11 cellular contexts compared by ENCODE assay signal in the genomic region with DNA sequence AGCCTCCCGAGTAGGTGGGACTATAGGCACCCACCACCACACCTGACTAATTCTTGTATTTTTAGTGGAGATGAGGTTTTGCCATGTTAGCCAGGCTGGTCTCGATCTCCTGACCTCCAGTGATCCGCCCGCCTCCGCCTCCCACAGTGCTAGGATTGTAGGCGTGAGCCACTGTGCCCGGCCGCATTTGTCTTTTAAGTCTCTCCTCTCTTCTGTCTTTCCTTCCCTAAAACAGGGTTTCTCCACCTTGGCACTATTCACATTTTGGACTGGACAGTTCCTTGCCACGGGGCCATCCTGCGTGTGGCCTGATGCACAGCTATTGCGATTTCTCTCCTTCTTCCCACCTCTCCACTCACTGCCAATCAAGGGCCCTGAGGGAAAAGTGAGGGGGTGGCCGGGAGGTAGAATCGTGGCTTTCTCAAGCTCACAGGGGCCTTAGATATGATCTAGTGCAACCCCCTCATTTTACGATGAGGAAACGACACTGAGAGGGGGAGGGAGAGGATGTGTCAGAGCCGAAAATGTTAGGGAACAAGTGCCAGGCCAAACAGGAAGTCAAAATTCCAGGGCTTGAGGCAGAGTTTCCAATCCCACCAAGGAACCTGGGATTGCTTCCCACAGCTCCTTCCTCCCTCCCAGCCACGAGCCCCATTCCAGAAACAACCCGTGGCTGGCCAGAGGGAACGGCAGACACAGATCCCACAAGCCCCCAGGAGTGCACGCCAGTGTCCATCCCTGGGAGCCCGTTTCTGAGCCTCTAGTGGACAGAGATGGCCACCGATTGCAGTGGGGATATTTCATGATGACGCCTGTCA. TPM values are rescaled to one million over a fixed set of nuclear protein-coding genes. Genes with fewer than 3 reads are reported as not detected.
DNase-seq lines count a peak whose midpoint lies in the region; ATAC-seq, FAIRE-seq and TF ChIP-seq lines count a peak whose summit lies in the region.
"Had no signal": no experiment of that assay in that cellular context is flagged by ENCODE, and none has a peak within 500 bp of the region (broad histone marks: within the 10 kb centered on the region; RNA-seq: fewer than 3 reads in every experiment).

No MANE protein-coding gene starts in this region.

- no peaks in the 10 kb centered on the region for H3K9me3 ChIP-seq in GM23248 (ENCODE audit: low read depth)
- H3K9me3 ChIP-seq in HepG2 (ENCODE audit: low read length), result no peaks in the 10 kb centered on the region
- H3K9me3 ChIP-seq in stomach, result no peaks in the 10 kb centered on the region

- no peak for FAIRE-seq in HepG2 (lab: Jason Lieb, UNC)

- peak overlapping the region; percentile 83 for H2AFZ ChIP-seq in GM23248
- H2AFZ ChIP-seq in HepG2 (ENCODE audit: low read length), result peak overlapping the region; percentile 56

- DNase-seq in GM23248 (peak; percentile 83), brain microvascular endothelial cell (no peak), HepG2 (ENCODE audit: low spot score) (no peak), stomach (no peak), NCI-H774 (lab: John Stamatoyannopoulos, UW) (no peak), NCI-H1048 (lab: John Stamatoyannopoulos, UW) (no peak)
- DNase-seq: DND-41 had no signal

- H3K79me2 ChIP-seq in GM23248 (ENCODE audit: insufficient read depth), result no peaks in the 10 kb centered on the region
- H3K79me2 ChIP-seq in HepG2 (ENCODE audit: insufficient read depth, low read length), result no peaks in the 10 kb centered on the region

- ATAC-seq in HepG2 (no peak), GM19463 (IDR thresholded peaks at IDR 0.05; ENCODE audit: unreplicated experiment) (no peak), HG03565 (IDR thresholded peaks at IDR 0.05; ENCODE audit: unreplicated experiment) (no peak)

- no peaks in the 10 kb centered on the region for H3K9me2 ChIP-seq in GM23248 (ENCODE audit: insufficient read depth)

- H3K9ac ChIP-seq in GM23248 (peak overlapping the region; percentile 57), HepG2 (ENCODE audit: insufficient read depth, low read depth, low read length) (no peak overlapping the region)

- TF ChIP-seq EP300 in HepG2 (IDR thresholded peaks at IDR 0.05; ENCODE audit: low read depth in 2 of 2, low read length in 2 of 2), result no peak
- TF ChIP-seq EP300 in HepG2 (CRISPR knock-in tag; IDR thresholded peaks at IDR 0.05; ENCODE audit: borderline replicate concordance), result no peak
- no peak for TF ChIP-seq EP300 in stomach (IDR thresholded peaks at IDR 0.05)

- TF ChIP-seq CTCF in brain microvascular endothelial cell (IDR thresholded peaks at IDR 0.05; ENCODE audit: low read depth, low read length, missing control alignments) (peak; percentile 34), HepG2 (CRISPR knock-in tag; IDR thresholded peaks at IDR 0.05) (no peak), stomach (IDR thresholded peaks at IDR 0.05) (no peak)

- H3K27ac ChIP-seq in GM23248 (peak overlapping the region; percentile 77), brain microvascular endothelial cell (no peak overlapping the region), HepG2 (ENCODE audit: extremely low read length, insufficient read depth, low read length) (no peak overlapping the region), stomach (peak overlapping the region; percentile 47 to 82 (median 80))
- H3K27ac ChIP-seq: VCaP had no signal

- TF ChIP-seq POLR2A in HepG2 (IDR thresholded peaks at IDR 0.05; ENCODE audit: insufficient read depth in 1 of 2, low read depth in 2 of 2, low read length in 2 of 2) (no peak), stomach (IDR thresholded peaks at IDR 0.05) (no peak)

- peaks cover 30% of the 10 kb centered on the region for H3K4me1 ChIP-seq in GM23248 (ENCODE audit: insufficient read depth)
- H3K4me1 ChIP-seq in HepG2 (ENCODE audit: insufficient read depth, low read length), result peaks cover 67% of the 10 kb centered on the region
- H3K4me1 ChIP-seq in stomach, result peaks cover 8 to 36% (median 22%) of the 10 kb centered on the region in 4 donors

- peak overlapping the region; percentile 75 for H3K4me2 ChIP-seq in GM23248 (ENCODE audit: unreplicated experiment)
- H3K4me2 ChIP-seq in HepG2 (ENCODE audit: low read depth, low read length), result peak overlapping the region; percentile 16; the same call in 1 of the 2 replicates

- TF ChIP-seq RAD21 in HepG2 (CRISPR knock-in tag; IDR thresholded peaks at IDR 0.05), result no peak

- H4K20me1 ChIP-seq in GM23248 (ENCODE audit: insufficient read depth) (no peaks in the 10 kb centered on the region), HepG2 (ENCODE audit: insufficient read depth, low read length) (no peaks in the 10 kb centered on the region)

- H3F3A ChIP-seq in GM23248 (ENCODE audit: insufficient read depth), result peaks cover 16% of the 10 kb centered on the region; the same call in 1 of the 2 replicates

- no TSS peak for BruUV-seq in HepG2 (replicated peaks; lab: Mats Ljungman, UMichigan)

- no peaks in the 10 kb centered on the region for H3K27me3 ChIP-seq in GM23248 (replicated peaks; ENCODE audit: insufficient read depth)
- H3K27me3 ChIP-seq in brain microvascular endothelial cell (replicated peaks), result no peaks in the 10 kb centered on the region
- no peaks in the 10 kb centered on the region; a peak in 1 of 5 replicates for H3K27me3 ChIP-seq in HepG2 (ENCODE audit: control insufficient read depth in 1 of 2, insufficient read depth in 2 of 2, low read length in 2 of 2)
- H3K27me3 ChIP-seq in stomach, result no peaks in the 10 kb centered on the region

- CTCF ChIA-PET in HepG2 (lab: Yijun Ruan, JAX; ENCODE audit: low intra/inter-chr PET ratio, low total read pairs), result no interaction called here

- H3K36me3 ChIP-seq in GM23248 (ENCODE audit: low read depth), result no peaks in the 10 kb centered on the region
- no peaks in the 10 kb centered on the region for H3K36me3 ChIP-seq in brain microvascular endothelial cell (replicated peaks)
- no peaks in the 10 kb centered on the region for H3K36me3 ChIP-seq in HepG2 (replicated peaks in 1 of 2; ENCODE audit: control insufficient read depth in 1 of 2, insufficient read depth in 2 of 2, low read length in 2 of 2)
- no peaks in the 10 kb centered on the region for H3K36me3 ChIP-seq in stomach

- intact Hi-C loops in HepG2 (cut with micrococcal nuclease; ENCODE audit: unreplicated experiment), result no loop called here
- intact Hi-C loops in stomach (cut with DNase I; ENCODE audit: low total_unique reads), result no loop called here

- WGBS in GM23248 (ENCODE audit: low coverage in 1 of 2, low lambda C conversion rate in 2 of 2, missing lambda C conversion rate in 2 of 2), 2 experiments, result 15 to 16% methylated on average over 23 of the region's 23 CpGs
- WGBS in HepG2 (ENCODE audit: low lambda C conversion rate), result 77% methylated on average over 17 of the region's 23 CpGs
- 53 to 63% (median 60%) methylated on average over 22 to 23 of the region's 23 CpGs for WGBS in stomach, 5 donors

- in situ Hi-C loops in GM23248 (cut with MboI) (no loop called here), brain microvascular endothelial cell (cut with HindIII; ENCODE audit: low pct_ligation_motif_present, low sequenced_read_pairs) (no loop called here), HepG2 (cut with HindIII; ENCODE audit: extremely low pct_ligation_motif_present, low pct_unique_long_range_greater_than_20kb) (no loop called here)

- POLR2A ChIA-PET in HepG2 (lab: Yijun Ruan, JAX), result interaction anchor here (0.6 kb wide), 1 partner anchor 13 kb away, joined by 3 read pairs; no protein-coding TSS in a partner anchor

- H3K4me3 ChIP-seq in GM23248 (peak overlapping the region; percentile 44), brain microvascular endothelial cell (ENCODE audit: low read depth, low read length) (no peak overlapping the region), HepG2 (replicated peaks in 1 of 3; ENCODE audit: insufficient read depth in 1 of 3, low read depth in 2 of 3, low read length in 3 of 3) (peak overlapping the region in 1 of 3 experiments; percentile 7; a peak in 1 of 6 replicates), stomach (no peak overlapping the region)

TF ChIP-seq in HepG2, 621 proteins besides CTCF, POLR2A, EP300 and RAD21 (continues in another document):
- 0 out of 2 replicates have a peak, but pooled peaks have one; percentile 19 for TF ChIP-seq ZBTB38 (CRISPR knock-in tag; IDR thresholded peaks at IDR 0.05)

RNA-seq across cellular contexts. Expression of a gene that starts 21.2 kb away (rescaled TPM):
- not detected in 2 replicates for total RNA-seq in GM23248 (2014; rRNA removed; shearing (Covaris generic))
- polyA plus RNA-seq in GM23248 (2016; fragmentation: Nextera tagmentation; extraction: Ambion mirVana), result not detected in 2 replicates
- total RNA-seq in HepG2 (2016; rRNA removed; fragmentation: Illumina TruSeq; extraction: Trizol), result not detected in 2 replicates
- not detected in 2 replicates for total RNA-seq in HepG2 (2016; cell fraction: cytosol; rRNA removed; fragmentation: Illumina TruSeq; extraction: Trizol; ENCODE audit: low read depth)
- total RNA-seq in HepG2 (2016; cell fraction: insoluble cytoplasmic fraction; rRNA removed; fragmentation: Illumina TruSeq; extraction: Trizol), result not detected in 2 replicates
- total RNA-seq in HepG2 (2016; cell fraction: membrane; rRNA removed; fragmentation: Illumina TruSeq; extraction: Trizol), result not detected in 2 replicates
- not detected in 2 replicates for total RNA-seq in HepG2 (2016; cell fraction: nucleus; rRNA removed; fragmentation: Illumina TruSeq; extraction: Trizol)
- polyA plus RNA-seq in HepG2 (2011; rRNA removed), result not detected in 2 replicates
- polyA plus RNA-seq in HepG2 (2011; cell fraction: cytosol; rRNA removed), result not detected in 2 replicates
- polyA plus RNA-seq in HepG2 (2011; cell fraction: nucleus; rRNA removed), result not detected in 2 replicates
- not detected in 2 replicates for polyA plus RNA-seq in HepG2 (2012)
- polyA plus RNA-seq in HepG2 (2016; cell fraction: cytosol; fragmentation: Illumina TruSeq; extraction: Trizol; ENCODE audit: low read depth), result not detected in 2 replicates
- polyA plus RNA-seq in HepG2 (2016; cell fraction: insoluble cytoplasmic fraction; fragmentation: Illumina TruSeq; extraction: Trizol; ENCODE audit: low read depth), result not detected in 2 replicates
- not detected in 2 replicates for polyA plus RNA-seq in HepG2 (2016; cell fraction: membrane; fragmentation: Illumina TruSeq; extraction: Trizol; ENCODE audit: low read depth)
- polyA plus RNA-seq in HepG2 (2016; cell fraction: nucleus; fragmentation: Illumina TruSeq; extraction: Trizol; ENCODE audit: insufficient read depth, low read depth), result not detected in 2 replicates
- polyA minus RNA-seq in HepG2 (2011; rRNA and poly(A)+ RNA removed; ENCODE audit: low replicate concordance), result not detected in 2 replicates
- polyA minus RNA-seq in HepG2 (2011; cell fraction: cytosol; rRNA and poly(A)+ RNA removed), result not detected in 2 replicates
- not detected in 2 replicates for polyA minus RNA-seq in HepG2 (2011; cell fraction: nucleus; rRNA and poly(A)+ RNA removed)
- total RNA-seq in stomach, result 10 to 100 TPM in 1 of 5 donors, 1 to 10 TPM in 1, not detected in 3; 2.6 to 11.2 TPM
- polyA plus RNA-seq in stomach, result 10 to 100 TPM in 1 of 3 donors, not detected in 2; 53.9 TPM
- total RNA-seq: NCI-H460 had no signal

Comparison
In these comparisons a context has a peak if more than half of its experiments do, and no peak if none do; other contexts are left out.
1. H3K27ac ChIP-seq: peak in GM23248 (single experiment) and stomach (5 of 5); none in brain microvascular endothelial cell (single experiment) and HepG2 (single experiment).